8 cellular contexts compared by ENCODE assay signal in the genomic region with DNA sequence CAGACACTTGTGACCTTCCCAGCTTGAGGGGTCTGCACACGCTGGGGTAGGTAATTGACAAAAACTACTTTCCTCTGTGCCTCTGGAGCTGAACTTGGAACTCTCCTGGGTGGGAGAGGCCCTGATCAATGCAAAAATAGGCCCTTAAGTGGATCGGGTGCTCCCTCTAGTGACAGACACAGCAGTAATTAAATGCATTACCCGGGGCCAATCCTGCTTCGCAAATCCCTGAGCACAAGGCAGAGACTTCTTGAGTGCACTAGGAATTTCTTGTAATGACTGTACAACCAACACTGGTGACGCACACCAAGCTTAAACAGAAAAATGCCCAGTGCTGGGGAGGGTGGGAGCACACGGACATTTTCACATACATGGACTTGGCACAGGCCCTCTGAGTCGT. TPM values are rescaled to one million over a fixed set of nuclear protein-coding genes. Genes with fewer than 3 reads are reported as not detected.
A peak's percentile ranks its signal among the peaks of the same experiment; 100 is the strongest.
DNase-seq lines count a peak whose midpoint lies in the region; ATAC-seq and TF ChIP-seq lines count a peak whose summit lies in the region.

No MANE protein-coding gene starts in this region.

- ATAC-seq in GM21717 (IDR thresholded peaks at IDR 0.05; ENCODE audit: unreplicated experiment) = no peak

- H3K27me3 Mint-ChIP-seq in activated CD4-positive, alpha-beta memory T cell treated with anti-CD3 and anti-CD28 coated beads, Interleukin-2, amount 10 ng/mL, durations not matched to agents 7 days and 5 days = peaks cover 12% of the 10 kb centered on the region
- peaks cover 38% of the 10 kb centered on the region for H3K27me3 Mint-ChIP-seq in endodermal cell (ENCODE audit: insufficient read depth)

- WGBS in endodermal cell (ENCODE audit: insufficient coverage in 1 of 2, insufficient read length in 1 of 2), 2 experiments = 24 to 25% methylated on average over 7 of the region's 7 CpGs
- WGBS in thyroid gland, 2 donors = 5 to 6% methylated on average over 6 to 7 of the region's 7 CpGs

- H3K36me3 Mint-ChIP-seq in activated CD4-positive, alpha-beta memory T cell treated with anti-CD3 and anti-CD28 coated beads, Interleukin-2, amount 10 ng/mL, durations not matched to agents 7 days and 5 days (ENCODE audit: low read depth) = no peaks in the 10 kb centered on the region
- H3K36me3 Mint-ChIP-seq in endodermal cell (ENCODE audit: low read depth) = no peaks in the 10 kb centered on the region

- CTCF ChIA-PET in activated CD4-positive, alpha-beta memory T cell treated with anti-CD3 and anti-CD28 coated beads, Interleukin-2, amount 10 ng/mL, durations not matched to agents 7 days and 5 days (lab: Charles Lee) = interaction anchor here (0.6 to 1.9 kb wide), 11 partner anchors 9 to 277 kb away, joined by 3 to 8 read pairs (median 4); a partner anchor contains a TSS

- POLR2A ChIA-PET in activated CD4-positive, alpha-beta memory T cell treated with anti-CD3 and anti-CD28 coated beads, Interleukin-2, amount 10 ng/mL, durations not matched to agents 7 days and 5 days (lab: Charles Lee) = interaction anchor here (4.5 kb wide), 1 partner anchor 11 kb away, joined by 22 read pairs; a partner anchor contains a TSS

- TF ChIP-seq CTCF in GM20000 (IDR thresholded peaks at IDR 0.05; ENCODE audit: extremely low read depth, missing control alignments) (peak; percentile 58), endodermal cell (conservative IDR thresholded peaks at IDR 0.05) (peak; percentile 86), thyroid gland (IDR thresholded peaks at IDR 0.05) (peak; percentile 29 to 81 (median 68))

- H3K9me3 ChIP-seq in endodermal cell (ENCODE audit: control insufficient read depth, low read length) = no peaks in the 10 kb centered on the region
- H3K9me3 ChIP-seq in thyroid gland = no peaks in the 10 kb centered on the region

- H3K27me3 ChIP-seq in endodermal cell (ENCODE audit: control insufficient read depth, insufficient read depth, low read length, poor library complexity, severe bottlenecking) (no peaks in the 10 kb centered on the region), thyroid gland (no peaks in the 10 kb centered on the region)

- no peak overlapping the region for H3K4me3 ChIP-seq in endodermal cell (ENCODE audit: low read length)
- H3K4me3 ChIP-seq in thyroid gland (replicated peaks in 1 of 3) = no peak overlapping the region

- H3K27ac ChIP-seq in endodermal cell (ENCODE audit: low read depth, low read length) (no peak overlapping the region), thyroid gland (no peak overlapping the region)

- no peaks in the 10 kb centered on the region for H3K4me1 ChIP-seq in endodermal cell (ENCODE audit: control insufficient read depth, insufficient read depth, low read length)
- H3K4me1 ChIP-seq in thyroid gland = no peaks in the 10 kb centered on the region

- H3K9ac ChIP-seq in endodermal cell (ENCODE audit: extremely low read depth, low read length, poor library complexity, severe bottlenecking) = no peak overlapping the region

- H3K36me3 ChIP-seq in endodermal cell (ENCODE audit: control insufficient read depth, insufficient read depth, low read length) (no peaks in the 10 kb centered on the region), thyroid gland (no peaks in the 10 kb centered on the region)

- no peak overlapping the region for H3K27ac Mint-ChIP-seq in activated CD4-positive, alpha-beta memory T cell treated with anti-CD3 and anti-CD28 coated beads, Interleukin-2, amount 10 ng/mL, durations not matched to agents 7 days and 5 days
- H3K27ac Mint-ChIP-seq in endodermal cell = no peak overlapping the region

- no peak for TF ChIP-seq POLR2A in thyroid gland (IDR thresholded peaks at IDR 0.05)

- peaks cover 21% of the 10 kb centered on the region for H3K4me1 Mint-ChIP-seq in activated CD4-positive, alpha-beta memory T cell treated with anti-CD3 and anti-CD28 coated beads, Interleukin-2, amount 10 ng/mL, durations not matched to agents 7 days and 5 days
- H3K4me1 Mint-ChIP-seq in endodermal cell = no peaks in the 10 kb centered on the region

- intact Hi-C loops in thyroid gland (cut with DNase I) = loop anchor here (5.0 kb wide), 1 partner anchor 276 kb away; no protein-coding TSS in a partner anchor

- DNase-seq in AML-193 (lab: John Stamatoyannopoulos, UW) (peak; percentile 53 to 62), GM20000 (ENCODE audit: low spot score) (peak; percentile 68), NCI-H460 (ENCODE audit: extremely low read depth, low read depth) (peak; percentile 65), endodermal cell (peak; percentile 89), mucosa of gallbladder (ENCODE audit: low spot score) (peak; percentile 65), thyroid gland (peak; percentile 67 to 69)
- DNase-seq in activated CD4-positive, alpha-beta memory T cell treated with anti-CD3 and anti-CD28 coated beads, Interleukin-2, amount 10 ng/mL, durations not matched to agents 7 days and 5 days = peak; percentile 56

- H3K9me3 Mint-ChIP-seq in activated CD4-positive, alpha-beta memory T cell treated with anti-CD3 and anti-CD28 coated beads, Interleukin-2, amount 10 ng/mL, durations not matched to agents 7 days and 5 days = no peaks in the 10 kb centered on the region
- peaks cover 11% of the 10 kb centered on the region for H3K9me3 Mint-ChIP-seq in endodermal cell

- H3K4me3 Mint-ChIP-seq in activated CD4-positive, alpha-beta memory T cell treated with anti-CD3 and anti-CD28 coated beads, Interleukin-2, amount 10 ng/mL, durations not matched to agents 7 days and 5 days = no peak overlapping the region
- no peak overlapping the region for H3K4me3 Mint-ChIP-seq in endodermal cell

RNA-seq across cellular contexts. Expression of a gene that starts 10.6 kb away (rescaled TPM):
- total RNA-seq in NCI-H460 (2014; rRNA removed; shearing (Covaris generic)) = 369 and 378 TPM in 2 replicates
- polyA plus RNA-seq in NCI-H460 (2014; cell fraction: nucleus; rRNA removed) = 269 and 270 TPM in 2 replicates
- total RNA-seq in activated CD4-positive, alpha-beta memory T cell treated with anti-CD3 and anti-CD28 coated beads, Interleukin-2, amount 10 ng/mL, durations not matched to agents 7 days and 5 days = 100 to 1,000 TPM; 277 to 284 TPM
- total RNA-seq in endodermal cell = 100 to 1,000 TPM; 202 to 246 TPM
- polyA plus RNA-seq in endodermal cell (2013, experiment 1 of 2) = 265 TPM
- polyA plus RNA-seq in endodermal cell (2013, experiment 2 of 2) = 271 TPM
- total RNA-seq in mucosa of gallbladder = 26.4 TPM
- 10 to 100 TPM in 2 of 4 donors, 1 to 10 TPM in 2; 5.7 to 13.3 (median 9.8) TPM for total RNA-seq in thyroid gland

RNA-seq across cellular contexts. Expression of a gene that starts 24.9 kb away (rescaled TPM):
- not detected in 2 replicates for total RNA-seq in NCI-H460 (2014; rRNA removed; shearing (Covaris generic))
- not detected in 2 replicates for polyA plus RNA-seq in NCI-H460 (2014; cell fraction: nucleus; rRNA removed)
- not detected for total RNA-seq in activated CD4-positive, alpha-beta memory T cell treated with anti-CD3 and anti-CD28 coated beads, Interleukin-2, amount 10 ng/mL, durations not matched to agents 7 days and 5 days
- total RNA-seq in endodermal cell (not detected), mucosa of gallbladder (not detected), thyroid gland (not detected)
- 1.3 TPM for polyA plus RNA-seq in endodermal cell (2013, experiment 1 of 2)
- 0.95 TPM for polyA plus RNA-seq in endodermal cell (2013, experiment 2 of 2)

RNA-seq across cellular contexts. Expression of a gene that starts 32.5 kb away (rescaled TPM):
- 426 and 465 TPM in 2 replicates for total RNA-seq in NCI-H460 (2014; rRNA removed; shearing (Covaris generic))
- polyA plus RNA-seq in NCI-H460 (2014; cell fraction: nucleus; rRNA removed) = 151 and 168 TPM in 2 replicates
- total RNA-seq in activated CD4-positive, alpha-beta memory T cell treated with anti-CD3 and anti-CD28 coated beads, Interleukin-2, amount 10 ng/mL, durations not matched to agents 7 days and 5 days = 1,000 to 10,000 TPM; 3,004 to 3,026 TPM
- total RNA-seq in endodermal cell (1,000 to 10,000 TPM; 1,672 to 1,902 TPM), mucosa of gallbladder (1,612 TPM), thyroid gland (100 to 1,000 TPM; 156 to 404 (median 205) TPM)
- 1,902 TPM for polyA plus RNA-seq in endodermal cell (2013, experiment 1 of 2)
- 1,724 TPM for polyA plus RNA-seq in endodermal cell (2013, experiment 2 of 2)

RNA-seq across cellular contexts. Expression of a gene that starts 34.1 kb away (rescaled TPM):
- total RNA-seq in NCI-H460 (2014; rRNA removed; shearing (Covaris generic)) = 0.97 and 2.0 TPM in 2 replicates
- polyA plus RNA-seq in NCI-H460 (2014; cell fraction: nucleus; rRNA removed) = not detected in 2 replicates
- 10 to 100 TPM; 19.2 to 19.3 TPM for total RNA-seq in activated CD4-positive, alpha-beta memory T cell treated with anti-CD3 and anti-CD28 coated beads, Interleukin-2, amount 10 ng/mL, durations not matched to agents 7 days and 5 days
- total RNA-seq in endodermal cell = 1 to 10 TPM; 3.9 to 4.4 TPM
- polyA plus RNA-seq in endodermal cell (2013, experiment 1 of 2) = 0.32 TPM
- not detected for polyA plus RNA-seq in endodermal cell (2013, experiment 2 of 2)
- total RNA-seq in mucosa of gallbladder = 39.9 TPM
- total RNA-seq in thyroid gland = 10 to 100 TPM in 3 of 4 donors, 1 to 10 TPM in 1; 6.3 to 73.5 (median 31.2) TPM

RNA-seq across cellular contexts. Expression of a gene that starts 41.6 kb away (rescaled TPM):
- total RNA-seq in NCI-H460 (2014; rRNA removed; shearing (Covaris generic)) = not detected in 2 replicates
- not detected in 2 replicates for polyA plus RNA-seq in NCI-H460 (2014; cell fraction: nucleus; rRNA removed)
- total RNA-seq in activated CD4-positive, alpha-beta memory T cell treated with anti-CD3 and anti-CD28 coated beads, Interleukin-2, amount 10 ng/mL, durations not matched to agents 7 days and 5 days = not detected
- total RNA-seq in endodermal cell (1 to 10 TPM in 1 of 2 donors, not detected in 1; 1.2 TPM), mucosa of gallbladder (not detected), thyroid gland (not detected)
- polyA plus RNA-seq in endodermal cell (2013, experiment 1 of 2) = 0.61 TPM
- polyA plus RNA-seq in endodermal cell (2013, experiment 2 of 2) = 0.75 TPM
